23 cellular contexts compared by ENCODE assay signal in genomic region chr1:58714594-58714993, GRCh38.
"Had no signal": no experiment of that assay in that cellular context is flagged by ENCODE, and none has a peak within 500 bp of the region (broad histone marks: within the 10 kb centered on the region; RNA-seq: fewer than 3 reads in every experiment).

No MANE protein-coding gene starts in this region.

- H3K27me3 Mint-ChIP-seq: activated CD4-positive, alpha-beta memory T cell treated with anti-CD3 and anti-CD28 coated beads for 36 hours; activated naive CD8-positive, alpha-beta T cell treated with anti-CD3 and anti-CD28 coated beads, Interleukin-2, amount 50 U/mL, for 24 hours; central memory CD8-positive, alpha-beta T cell had no signal

- H3K27me3 ChIP-seq: ascending aorta, body of pancreas had no signal

- H3K4me3 Mint-ChIP-seq: activated CD4-positive, alpha-beta memory T cell treated with anti-CD3 and anti-CD28 coated beads for 36 hours; activated CD4-positive, alpha-beta T cell treated with anti-CD3 and anti-CD28 coated beads, Interleukin-2, amount 10 ng/mL, durations not matched to agents 7 days and 5 days; activated naive CD8-positive, alpha-beta T cell treated with anti-CD3 and anti-CD28 coated beads, Interleukin-2, amount 50 U/mL, for 24 hours; activated T-cell treated with anti-CD3 and anti-CD28 coated beads, Interleukin-2, amount 50 U/mL, for 4 hours; central memory CD8-positive, alpha-beta T cell; T-helper 1 cell treated with Interleukin-12 subunit alpha and Interleukin-12 subunit beta and Interleukin-4 antibody, amounts not matched to agents 30 μg/mL and 1 μg/mL, for 36 hours; WTC11 had no signal

- H3K4me2 ChIP-seq: PC-9 had no signal

- H3K27ac Mint-ChIP-seq: activated CD4-positive, alpha-beta memory T cell treated with anti-CD3 and anti-CD28 coated beads for 36 hours; activated CD4-positive, alpha-beta T cell treated with anti-CD3 and anti-CD28 coated beads, Interleukin-2, amount 10 ng/mL, durations not matched to agents 7 days and 5 days; activated naive CD4-positive, alpha-beta T cell treated with anti-CD3 and anti-CD28 coated beads, Interleukin-2, amount 50 U/mL, for 72 hours; activated naive CD8-positive, alpha-beta T cell treated with anti-CD3 and anti-CD28 coated beads, Interleukin-2, amount 50 U/mL, for 24 hours; T-helper 1 cell treated with Interleukin-12 subunit alpha and Interleukin-12 subunit beta and Interleukin-4 antibody, amounts not matched to agents 30 μg/mL and 1 μg/mL, for 36 hours; WTC11 had no signal

- H3K9me3 ChIP-seq: ascending aorta, body of pancreas had no signal

- H3K36me3 Mint-ChIP-seq: activated CD4-positive, alpha-beta memory T cell treated with anti-CD3 and anti-CD28 coated beads for 36 hours; activated naive CD4-positive, alpha-beta T cell treated with anti-CD3 and anti-CD28 coated beads, Interleukin-2, amount 50 U/mL, for 72 hours; WTC11 had no signal

- H3K9me3 Mint-ChIP-seq: activated naive CD4-positive, alpha-beta T cell treated with anti-CD3 and anti-CD28 coated beads, Interleukin-2, amount 50 U/mL, for 72 hours; activated naive CD8-positive, alpha-beta T cell treated with anti-CD3 and anti-CD28 coated beads, Interleukin-2, amount 50 U/mL, for 24 hours; activated T-cell treated with anti-CD3 and anti-CD28 coated beads, Interleukin-2, amount 50 U/mL, for 4 hours; central memory CD8-positive, alpha-beta T cell; WTC11 had no signal

- H2AFZ ChIP-seq: PC-9 had no signal

- H3K4me1 ChIP-seq: ascending aorta, body of pancreas had no signal

- DNase-seq: activated CD4-positive, alpha-beta memory T cell treated with anti-CD3 and anti-CD28 coated beads for 36 hours; activated CD4-positive, alpha-beta T cell treated with anti-CD3 and anti-CD28 coated beads, Interleukin-2, amount 10 ng/mL, durations not matched to agents 7 days and 5 days; activated CD4-positive, CD25-positive, alpha-beta regulatory T cell treated with anti-CD3 and anti-CD28 coated beads, Interleukin-2, amount 50 U/mL, for 72 hours; activated CD8-positive, alpha-beta memory T cell treated with anti-CD3 and anti-CD28 coated beads for 24 hours; activated effector memory CD4-positive, alpha-beta T cell treated with anti-CD3 and anti-CD28 coated beads, Interleukin-2, amount 50 U/mL, for 16 hours; activated naive CD4-positive, alpha-beta T cell treated with Interleukin-2 at 50 U/mL for 16 hours; activated naive CD8-positive, alpha-beta T cell treated with anti-CD3 and anti-CD28 coated beads, Interleukin-2, amount 50 U/mL, for 24 hours; activated T-cell treated with anti-CD3 and anti-CD28 coated beads, Interleukin-2, amount 50 U/mL, for 4 hours; amniotic stem cell; body of pancreas; KG1; NCI-H1048; NCI-H1694; NCI-H2029; NCI-H226; NCI-H526; PC-9; SHP77 treated with DMSO at 0.1 percent for 48 hours had no signal

- H3K36me3 ChIP-seq: ascending aorta had no signal

- ATAC-seq: activated naive CD4-positive, alpha-beta T cell treated with anti-CD3 and anti-CD28 coated beads, Interleukin-2, amount 50 U/mL, for 72 hours; activated naive CD8-positive, alpha-beta T cell treated with anti-CD3 and anti-CD28 coated beads, Interleukin-2, amount 50 U/mL, for 24 hours; activated T-cell treated with anti-CD3 and anti-CD28 coated beads, Interleukin-2, amount 50 U/mL, for 4 hours; body of pancreas; WTC11 had no signal

- H3K4me3 ChIP-seq: ascending aorta, body of pancreas, PC-9 had no signal

- H3K27ac ChIP-seq: ascending aorta, body of pancreas, PC-9 had no signal
